Comparison of ENCODE assay signal across 13 cellular contexts in the genomic region with DNA sequence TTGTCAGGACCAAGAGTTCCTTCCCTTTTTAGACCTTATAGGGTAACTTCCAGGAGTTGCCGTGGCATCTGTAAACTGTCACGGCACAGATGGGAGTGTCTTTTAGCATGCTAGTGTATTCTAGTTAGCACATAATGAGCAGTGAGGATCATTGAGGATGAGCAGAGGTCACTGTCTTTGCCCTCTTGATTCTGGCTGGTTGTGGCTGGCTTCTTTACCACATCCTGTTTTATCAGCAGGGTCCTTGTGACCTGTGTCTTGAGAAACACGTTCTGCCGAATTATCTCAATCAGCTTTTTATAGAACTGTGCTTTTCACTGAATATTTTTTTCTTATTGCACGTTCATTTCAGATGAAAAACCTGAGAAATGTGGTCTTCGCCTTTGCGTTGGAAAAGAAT. TPM values are rescaled to one million over a fixed set of nuclear protein-coding genes. Genes with fewer than 3 reads are reported as not detected.
DNase-seq lines count a peak whose midpoint lies in the region; ATAC-seq and TF ChIP-seq lines count a peak whose summit lies in the region.
"Had no signal": no experiment of that assay in that cellular context is flagged by ENCODE, and none has a peak within 500 bp of the region (broad histone marks: within the 10 kb centered on the region; RNA-seq: fewer than 3 reads in every experiment).

No MANE protein-coding gene starts in this region.

- H3K79me2 ChIP-seq in fibroblast of lung (ENCODE audit: control insufficient read depth, insufficient read depth, low read length), result peaks cover 2% of the 10 kb centered on the region

- H2AFZ ChIP-seq in fibroblast of lung (ENCODE audit: low read length), result no peak overlapping the region

- H4K20me1 ChIP-seq in fibroblast of lung (ENCODE audit: control insufficient read depth, extremely low read depth, insufficient read depth, low read length), result no peaks in the 10 kb centered on the region

- no peak for TF ChIP-seq CTCF in fibroblast of lung (conservative IDR thresholded peaks at IDR 0.05 in 1 of 2, IDR thresholded peaks at IDR 0.05 in 1 of 2; ENCODE audit: low read depth in 1 of 2, low read length in 2 of 2)
- TF ChIP-seq CTCF in tibial artery (IDR thresholded peaks at IDR 0.05), result no peak
- TF ChIP-seq CTCF in chondrocyte (IDR thresholded peaks at IDR 0.05), result no peak
- no peak for TF ChIP-seq CTCF in stomach (IDR thresholded peaks at IDR 0.05)

- H3K4me3 ChIP-seq in fibroblast of lung (replicated peaks in 1 of 4; ENCODE audit: control extremely low read depth in 1 of 4, insufficient read depth in 1 of 4, low read depth in 3 of 4, low read length in 4 of 4) (no peak overlapping the region), tibial artery (no peak overlapping the region), stomach (no peak overlapping the region)
- H3K4me3 ChIP-seq: dorsolateral prefrontal cortex had no signal

- no peaks in the 10 kb centered on the region for H3K27me3 ChIP-seq in fibroblast of lung (ENCODE audit: control insufficient read depth, insufficient read depth, low read length)
- no peaks in the 10 kb centered on the region for H3K27me3 ChIP-seq in tibial artery
- H3K27me3 ChIP-seq in stomach, result no peaks in the 10 kb centered on the region
- H3K27me3 ChIP-seq: dorsolateral prefrontal cortex had no signal

- H3K27me3 Mint-ChIP-seq in chondrocyte (ENCODE audit: low read depth), result no peaks in the 10 kb centered on the region
- H3K27me3 Mint-ChIP-seq: naive B cell had no signal

- H3K36me3 ChIP-seq in fibroblast of lung (ENCODE audit: control insufficient read depth, insufficient read depth, low read length) (no peaks in the 10 kb centered on the region), tibial artery (peaks cover 11 to 18% (median 14%) of the 10 kb centered on the region in 3 donors), stomach (peaks cover 0 to 39% (median 26%) of the 10 kb centered on the region in 4 donors)

- H3K9me3 ChIP-seq in fibroblast of lung (ENCODE audit: control insufficient read depth, insufficient read depth, low read depth, low read length), result no peaks in the 10 kb centered on the region
- peaks cover 0 to 6% (median 0%) of the 10 kb centered on the region in 3 donors for H3K9me3 ChIP-seq in tibial artery
- H3K9me3 ChIP-seq in stomach, result peaks cover 0 to 14% (median 9%) of the 10 kb centered on the region in 4 donors

- peaks cover 12% of the 10 kb centered on the region for H3K9me3 Mint-ChIP-seq in chondrocyte (ENCODE audit: low read depth)

- H3K4me3 Mint-ChIP-seq in chondrocyte (ENCODE audit: unreplicated experiment), result no peak overlapping the region

- peaks cover 39% of the 10 kb centered on the region for H3K4me1 Mint-ChIP-seq in chondrocyte (ENCODE audit: low read depth)

- peak overlapping the region; percentile 7 for H3K4me2 ChIP-seq in fibroblast of lung (ENCODE audit: extremely low read depth, insufficient read depth, low read length)

- WGBS in stomach, 5 donors, result 71 to 83% (median 80%) methylated on average over 7 of the region's 7 CpGs

- H3K36me3 Mint-ChIP-seq in chondrocyte (ENCODE audit: low read depth), result peaks cover 20% of the 10 kb centered on the region

- no peak for TF ChIP-seq POLR2A in stomach (IDR thresholded peaks at IDR 0.05)

- no peak overlapping the region for H3K27ac Mint-ChIP-seq in chondrocyte (ENCODE audit: unreplicated experiment)

- peak; percentile 30 for DNase-seq in SIG-M5 (lab: John Stamatoyannopoulos, UW)
- DNase-seq in fibroblast of lung (ENCODE audit: low read depth in 2 of 2), result peak in 1 of 2 donors; percentile 48
- DNase-seq in tibial artery, result peak in 1 of 2 donors; percentile 40
- no peak for DNase-seq in chondrocyte (ENCODE audit: low spot score)
- no peak for DNase-seq in stomach
- DNase-seq in G401 (ENCODE audit: low spot score), result no peak
- DNase-seq: activated effector memory CD4-positive, alpha-beta T cell treated with Interleukin-2 at 50 U/mL for 16 hours; DMS 273 treated with DMSO at 0.1 percent for 48 hours; dorsolateral prefrontal cortex; naive B cell; NCI-H1092 treated with DMSO at 0.1 percent for 48 hours; WERI-Rb-1 had no signal

- TF ChIP-seq EP300 in stomach (IDR thresholded peaks at IDR 0.05), result no peak

- peaks cover 41% of the 10 kb centered on the region for H3K4me1 ChIP-seq in fibroblast of lung (ENCODE audit: control insufficient read depth, extremely low read depth, insufficient read depth, low read length)
- peaks cover 0 to 65% (median 25%) of the 10 kb centered on the region in 4 donors for H3K4me1 ChIP-seq in tibial artery
- H3K4me1 ChIP-seq in stomach, result peaks cover 0 to 10% (median 3%) of the 10 kb centered on the region in 4 donors

- ATAC-seq in HG02678 (IDR thresholded peaks at IDR 0.05; ENCODE audit: unreplicated experiment), result peak; percentile 56

- H3K27ac ChIP-seq in fibroblast of lung (ENCODE audit: insufficient read depth, low read length) (peak overlapping the region; percentile 79), tibial artery (peak overlapping the region; percentile 37 to 64), stomach (peak overlapping the region in 1 of 5 donors; percentile 12)
- H3K27ac ChIP-seq: dorsolateral prefrontal cortex, WERI-Rb-1 had no signal

- no peak overlapping the region for H3K9ac ChIP-seq in fibroblast of lung (ENCODE audit: insufficient read depth, low read length)

- in situ Hi-C loops in G401 (cut with HindIII; ENCODE audit: low sequenced_read_pairs), result no loop called here

- intact Hi-C loops in tibial artery (cut with DNase I; ENCODE audit: low total_unique reads), result no loop called here
- intact Hi-C loops in stomach (cut with DNase I; ENCODE audit: low total_unique reads), result no loop called here

RNA-seq across cellular contexts. Expression of a gene that starts 41.5 kb away (rescaled TPM):
- total RNA-seq in fibroblast of lung, result 24.4 and 25.7 TPM in 2 replicates
- polyA plus RNA-seq in fibroblast of lung, result 16.3 and 18.5 TPM in 2 replicates
- 22.5 TPM in 2 replicates for polyA plus RNA-seq in fibroblast of lung (2012)
- polyA minus RNA-seq in fibroblast of lung (ENCODE audit: low replicate concordance), result 1.3 and 2.0 TPM in 2 replicates
- 18.9 to 26.9 TPM (median 19.2 TPM) in 3 replicates for total RNA-seq in chondrocyte
- total RNA-seq in stomach, result 10 to 100 TPM in 3 of 5 donors, 1 to 10 TPM in 1, under 1 TPM in 1; 0.89 to 19.4 (median 12.7) TPM
- polyA plus RNA-seq in stomach, result 1 to 10 TPM; 3.7 to 8.2 (median 4.9) TPM
- total RNA-seq in G401 (2014; rRNA removed; shearing (Covaris generic)), result 27.0 and 42.8 TPM in 2 replicates
